ENCODE assay signal across 1 cellular context in genomic region chr22:20839837-20840645, GRCh38.
TF ChIP-seq lines count a peak whose summit lies in the region.

No MANE protein-coding gene starts in this region.

TF ChIP-seq in H1, 55 proteins besides CTCF, POLR2A, EP300 and RAD21:
- TF ChIP-seq FOSL1 (IDR thresholded peaks at IDR 0.05; ENCODE audit: insufficient read depth, low read depth, low read length), result no peak
- TF ChIP-seq YY1 (IDR thresholded peaks at IDR 0.05; ENCODE audit: low read depth, low read length), result no peak
- TF ChIP-seq RXRA (IDR thresholded peaks at IDR 0.05; ENCODE audit: insufficient read depth, low read depth, low read length), result no peak
- no peak for TF ChIP-seq CHD2 (IDR thresholded peaks at IDR 0.05; ENCODE audit: low read length)
- no peak for TF ChIP-seq CBX8 (IDR thresholded peaks at IDR 0.05; ENCODE audit: borderline replicate concordance, low read depth, low read length)
- no peak for TF ChIP-seq KDM1A (IDR thresholded peaks at IDR 0.05; ENCODE audit: borderline replicate concordance, low read length)
- TF ChIP-seq SAP30 (IDR thresholded peaks at IDR 0.05; ENCODE audit: insufficient read depth, insufficient replicate concordance, low read length), result no peak
- no peak for TF ChIP-seq TAF1 (IDR thresholded peaks at IDR 0.05; ENCODE audit: low read depth, low read length)
- TF ChIP-seq BACH1 (IDR thresholded peaks at IDR 0.05; ENCODE audit: low read length), result no peak
- no peak for TF ChIP-seq GTF2F1 (IDR thresholded peaks at IDR 0.05; ENCODE audit: borderline replicate concordance, low read depth, low read length)
TF ChIP-seq in H1: peak in this region for 0.
